8 cellular contexts compared by ENCODE assay signal in genomic region chr7:101882595-101883564, GRCh38.
DNase-seq lines count a peak whose midpoint lies in the region; ATAC-seq and TF ChIP-seq lines count a peak whose summit lies in the region.

No MANE protein-coding gene starts in this region.

- H3K4me3 ChIP-seq in retinal pigment epithelial cell (ENCODE audit: low read length), result peak overlapping the region; percentile 7

- ATAC-seq in left cardiac atrium (peak; percentile 90 to 95), HG03175 (IDR thresholded peaks at IDR 0.05; ENCODE audit: unreplicated experiment) (no peak), GM21737 (IDR thresholded peaks at IDR 0.05; ENCODE audit: unreplicated experiment) (no peak)

- intact Hi-C loops in left cardiac atrium (cut with DNase I), result no loop called here

- no peak for TF ChIP-seq CTCF in retinal pigment epithelial cell (conservative IDR thresholded peaks at IDR 0.05; ENCODE audit: low read depth, low read length)

- DNase-seq in DMS153 treated with DMSO at 0.1 percent for 48 hours (lab: John Stamatoyannopoulos, UW; ENCODE audit: unreplicated experiment), result peak; percentile 76
- DNase-seq in NCI-H2107 treated with DMSO at 0.1 percent for 48 hours (lab: John Stamatoyannopoulos, UW; ENCODE audit: unreplicated experiment), result peak; percentile 95
- peak; percentile 100 for DNase-seq in amniotic stem cell (lab: John Stamatoyannopoulos, UW)
- peak; percentile 91 for DNase-seq in left cardiac atrium
- peak; percentile 99 for DNase-seq in retinal pigment epithelial cell (ENCODE audit: low read depth)
- DNase-seq in mesenteric fat pad (ENCODE audit: low spot score), result no peak

Comparison
In these comparisons a context has a peak if more than half of its experiments do, and no peak if none do; other contexts are left out.
1. ATAC-seq: peak in left cardiac atrium (2 of 2); none in HG03175 (single experiment) and GM21737 (single experiment).